ENCODE assay signal across 1 cellular context in the genomic region with DNA sequence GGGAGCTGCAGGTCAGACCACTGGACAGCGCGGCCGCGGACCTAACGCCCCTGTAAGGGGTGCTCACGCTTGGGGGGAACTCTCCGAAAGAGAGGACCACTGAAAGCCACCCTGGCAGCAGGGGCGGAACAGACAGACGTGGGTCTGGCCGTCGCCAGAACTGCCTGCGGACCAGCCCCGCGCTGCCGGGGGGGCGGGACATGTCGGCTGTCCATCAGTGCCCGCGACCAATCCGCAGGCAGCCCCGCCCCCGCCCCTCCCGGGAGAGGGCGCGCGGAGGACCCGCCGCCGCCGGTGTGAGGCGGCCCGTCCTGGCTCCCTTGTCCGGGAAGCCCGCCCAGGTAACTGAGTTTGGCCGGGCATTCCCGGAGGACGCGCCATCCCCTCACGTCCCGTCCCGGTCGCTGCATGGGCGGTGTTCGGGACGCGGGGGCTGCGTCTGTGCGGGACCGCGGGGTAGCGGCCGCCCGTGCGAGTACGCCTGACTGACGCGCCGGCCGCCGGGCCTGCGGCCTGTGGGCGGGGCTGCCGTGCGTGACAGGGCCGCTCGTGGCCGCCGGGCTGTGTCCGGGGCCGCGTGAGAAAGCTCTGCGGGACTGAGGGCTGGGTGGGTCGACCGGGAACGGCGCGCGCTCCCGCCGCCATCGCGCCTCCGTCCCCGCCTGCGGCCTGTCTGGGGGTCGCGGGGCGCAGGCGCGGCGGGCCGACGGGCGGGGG.
A peak's percentile ranks its signal among the peaks of the same experiment; 100 is the strongest.
TF ChIP-seq lines count a peak whose summit lies in the region.

No MANE protein-coding gene starts in this region.

TF ChIP-seq in HepG2, 621 proteins besides CTCF, POLR2A, EP300 and RAD21 (continued from another document and continues in another):
- TF ChIP-seq, protein P1, sequence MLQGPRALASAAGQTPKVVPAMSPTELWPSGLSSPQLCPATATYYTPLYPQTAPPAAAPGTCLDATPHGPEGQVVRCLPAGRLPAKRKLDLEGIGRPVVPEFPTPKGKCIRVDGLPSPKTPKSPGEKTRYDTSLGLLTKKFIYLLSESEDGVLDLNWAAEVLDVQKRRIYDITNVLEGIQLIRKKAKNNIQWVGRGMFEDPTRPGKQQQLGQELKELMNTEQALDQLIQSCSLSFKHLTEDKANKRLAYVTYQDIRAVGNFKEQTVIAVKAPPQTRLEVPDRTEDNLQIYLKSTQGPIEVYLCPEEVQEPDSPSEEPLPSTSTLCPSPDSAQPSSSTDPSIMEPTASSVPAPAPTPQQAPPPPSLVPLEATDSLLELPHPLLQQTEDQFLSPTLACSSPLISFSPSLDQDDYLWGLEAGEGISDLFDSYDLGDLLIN (CRISPR knock-in tag; IDR thresholded peaks at IDR 0.05; ENCODE audit: borderline replicate concordance) = peak; percentile 90; the same call in 1 of the 2 replicates
- TF ChIP-seq REXO4 (CRISPR knock-in tag; IDR thresholded peaks at IDR 0.05; ENCODE audit: borderline replicate concordance) = 0 out of 2 replicates have a peak, but pooled peaks have one; percentile 26
- no peak for TF ChIP-seq ZNF496 (CRISPR knock-in tag; IDR thresholded peaks at IDR 0.05; ENCODE audit: insufficient replicate concordance)
- no peak for TF ChIP-seq TCF7 (IDR thresholded peaks at IDR 0.05; ENCODE audit: low read depth)
- TF ChIP-seq PAF1 (CRISPR knock-in tag; IDR thresholded peaks at IDR 0.05) = no peak
- TF ChIP-seq TBX2 (CRISPR knock-in tag; IDR thresholded peaks at IDR 0.05; ENCODE audit: borderline replicate concordance) = peak; percentile 87
- TF ChIP-seq, protein P2, sequence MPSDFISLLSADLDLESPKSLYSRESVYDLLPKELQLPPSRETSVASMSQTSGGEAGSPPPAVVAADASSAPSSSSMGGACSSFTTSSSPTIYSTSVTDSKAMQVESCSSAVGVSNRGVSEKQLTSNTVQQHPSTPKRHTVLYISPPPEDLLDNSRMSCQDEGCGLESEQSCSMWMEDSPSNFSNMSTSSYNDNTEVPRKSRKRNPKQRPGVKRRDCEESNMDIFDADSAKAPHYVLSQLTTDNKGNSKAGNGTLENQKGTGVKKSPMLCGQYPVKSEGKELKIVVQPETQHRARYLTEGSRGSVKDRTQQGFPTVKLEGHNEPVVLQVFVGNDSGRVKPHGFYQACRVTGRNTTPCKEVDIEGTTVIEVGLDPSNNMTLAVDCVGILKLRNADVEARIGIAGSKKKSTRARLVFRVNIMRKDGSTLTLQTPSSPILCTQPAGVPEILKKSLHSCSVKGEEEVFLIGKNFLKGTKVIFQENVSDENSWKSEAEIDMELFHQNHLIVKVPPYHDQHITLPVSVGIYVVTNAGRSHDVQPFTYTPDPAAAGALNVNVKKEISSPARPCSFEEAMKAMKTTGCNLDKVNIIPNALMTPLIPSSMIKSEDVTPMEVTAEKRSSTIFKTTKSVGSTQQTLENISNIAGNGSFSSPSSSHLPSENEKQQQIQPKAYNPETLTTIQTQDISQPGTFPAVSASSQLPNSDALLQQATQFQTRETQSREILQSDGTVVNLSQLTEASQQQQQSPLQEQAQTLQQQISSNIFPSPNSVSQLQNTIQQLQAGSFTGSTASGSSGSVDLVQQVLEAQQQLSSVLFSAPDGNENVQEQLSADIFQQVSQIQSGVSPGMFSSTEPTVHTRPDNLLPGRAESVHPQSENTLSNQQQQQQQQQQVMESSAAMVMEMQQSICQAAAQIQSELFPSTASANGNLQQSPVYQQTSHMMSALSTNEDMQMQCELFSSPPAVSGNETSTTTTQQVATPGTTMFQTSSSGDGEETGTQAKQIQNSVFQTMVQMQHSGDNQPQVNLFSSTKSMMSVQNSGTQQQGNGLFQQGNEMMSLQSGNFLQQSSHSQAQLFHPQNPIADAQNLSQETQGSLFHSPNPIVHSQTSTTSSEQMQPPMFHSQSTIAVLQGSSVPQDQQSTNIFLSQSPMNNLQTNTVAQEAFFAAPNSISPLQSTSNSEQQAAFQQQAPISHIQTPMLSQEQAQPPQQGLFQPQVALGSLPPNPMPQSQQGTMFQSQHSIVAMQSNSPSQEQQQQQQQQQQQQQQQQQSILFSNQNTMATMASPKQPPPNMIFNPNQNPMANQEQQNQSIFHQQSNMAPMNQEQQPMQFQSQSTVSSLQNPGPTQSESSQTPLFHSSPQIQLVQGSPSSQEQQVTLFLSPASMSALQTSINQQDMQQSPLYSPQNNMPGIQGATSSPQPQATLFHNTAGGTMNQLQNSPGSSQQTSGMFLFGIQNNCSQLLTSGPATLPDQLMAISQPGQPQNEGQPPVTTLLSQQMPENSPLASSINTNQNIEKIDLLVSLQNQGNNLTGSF (CRISPR knock-in tag; IDR thresholded peaks at IDR 0.05) = peak; percentile 84
- TF ChIP-seq ZNF543 (CRISPR knock-in tag; IDR thresholded peaks at IDR 0.05) = peak; percentile 58
- no peak for TF ChIP-seq FOXO1 (CRISPR knock-in tag; IDR thresholded peaks at IDR 0.05)
- peak; percentile 98 for TF ChIP-seq ZNF563 (CRISPR knock-in tag; IDR thresholded peaks at IDR 0.05)
- peak; percentile 93 for TF ChIP-seq AGO2 (optimal IDR thresholded peaks at IDR 0.05; ENCODE audit: low read depth, low read length)
- TF ChIP-seq HCFC1 (IDR thresholded peaks at IDR 0.05; ENCODE audit: low read depth, low read length) = no peak
- TF ChIP-seq DNMT3B (CRISPR knock-in tag; conservative IDR thresholded peaks at IDR 0.05) = no peak
- TF ChIP-seq SIX1 (CRISPR knock-in tag; IDR thresholded peaks at IDR 0.05; ENCODE audit: borderline replicate concordance) = no peak
- TF ChIP-seq SNAPC2 (CRISPR knock-in tag; IDR thresholded peaks at IDR 0.05) = peak; percentile 92
- TF ChIP-seq ATF1 (CRISPR knock-in tag; IDR thresholded peaks at IDR 0.05) = no peak
- peak; percentile 98 for TF ChIP-seq ZNF234 (CRISPR knock-in tag; conservative IDR thresholded peaks at IDR 0.05)
- no peak for TF ChIP-seq PAX8 (CRISPR knock-in tag; IDR thresholded peaks at IDR 0.05; ENCODE audit: borderline replicate concordance)
- TF ChIP-seq U2AF1 (optimal IDR thresholded peaks at IDR 0.05; ENCODE audit: low read depth, low read length) = peak; percentile 81
- TF ChIP-seq REPIN1 (CRISPR knock-in tag; IDR thresholded peaks at IDR 0.05; ENCODE audit: borderline replicate concordance, low read depth) = peak; percentile 95
- peak; percentile 81 for TF ChIP-seq YY1 (IDR thresholded peaks at IDR 0.05; ENCODE audit: insufficient read depth, insufficient replicate concordance, low read depth, low read length)
- peak; percentile 79; the same call in 1 of the 2 replicates for TF ChIP-seq ZNF253 (CRISPR knock-in tag; IDR thresholded peaks at IDR 0.05; ENCODE audit: borderline replicate concordance)
- TF ChIP-seq, protein P3, sequence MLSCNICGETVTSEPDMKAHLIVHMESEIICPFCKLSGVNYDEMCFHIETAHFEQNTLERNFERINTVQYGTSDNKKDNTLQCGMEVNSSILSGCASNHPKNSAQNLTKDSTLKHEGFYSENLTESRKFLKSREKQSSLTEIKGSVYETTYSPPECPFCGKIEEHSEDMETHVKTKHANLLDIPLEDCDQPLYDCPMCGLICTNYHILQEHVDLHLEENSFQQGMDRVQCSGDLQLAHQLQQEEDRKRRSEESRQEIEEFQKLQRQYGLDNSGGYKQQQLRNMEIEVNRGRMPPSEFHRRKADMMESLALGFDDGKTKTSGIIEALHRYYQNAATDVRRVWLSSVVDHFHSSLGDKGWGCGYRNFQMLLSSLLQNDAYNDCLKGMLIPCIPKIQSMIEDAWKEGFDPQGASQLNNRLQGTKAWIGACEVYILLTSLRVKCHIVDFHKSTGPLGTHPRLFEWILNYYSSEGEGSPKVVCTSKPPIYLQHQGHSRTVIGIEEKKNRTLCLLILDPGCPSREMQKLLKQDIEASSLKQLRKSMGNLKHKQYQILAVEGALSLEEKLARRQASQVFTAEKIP (CRISPR knock-in tag; IDR thresholded peaks at IDR 0.05; ENCODE audit: borderline replicate concordance) = no peak; the same call in 1 of the 2 replicates
- TF ChIP-seq THYN1 (CRISPR knock-in tag; IDR thresholded peaks at IDR 0.05; ENCODE audit: borderline replicate concordance, low read depth) = no peak
- no peak for TF ChIP-seq FOSL1 (CRISPR knock-in tag; IDR thresholded peaks at IDR 0.05; ENCODE audit: borderline replicate concordance)
- peak in 1 of 2 experiments; percentile 91; a peak in 2 of 4 replicates for TF ChIP-seq KLF16 (CRISPR knock-in tag; IDR thresholded peaks at IDR 0.05)
- TF ChIP-seq ZNF160 (CRISPR knock-in tag; IDR thresholded peaks at IDR 0.05) = peak; percentile 29; the same call in 1 of the 2 replicates
- no peak for TF ChIP-seq ZNF260 (CRISPR knock-in tag; IDR thresholded peaks at IDR 0.05; ENCODE audit: borderline replicate concordance, low read depth)
- TF ChIP-seq, protein P4, sequence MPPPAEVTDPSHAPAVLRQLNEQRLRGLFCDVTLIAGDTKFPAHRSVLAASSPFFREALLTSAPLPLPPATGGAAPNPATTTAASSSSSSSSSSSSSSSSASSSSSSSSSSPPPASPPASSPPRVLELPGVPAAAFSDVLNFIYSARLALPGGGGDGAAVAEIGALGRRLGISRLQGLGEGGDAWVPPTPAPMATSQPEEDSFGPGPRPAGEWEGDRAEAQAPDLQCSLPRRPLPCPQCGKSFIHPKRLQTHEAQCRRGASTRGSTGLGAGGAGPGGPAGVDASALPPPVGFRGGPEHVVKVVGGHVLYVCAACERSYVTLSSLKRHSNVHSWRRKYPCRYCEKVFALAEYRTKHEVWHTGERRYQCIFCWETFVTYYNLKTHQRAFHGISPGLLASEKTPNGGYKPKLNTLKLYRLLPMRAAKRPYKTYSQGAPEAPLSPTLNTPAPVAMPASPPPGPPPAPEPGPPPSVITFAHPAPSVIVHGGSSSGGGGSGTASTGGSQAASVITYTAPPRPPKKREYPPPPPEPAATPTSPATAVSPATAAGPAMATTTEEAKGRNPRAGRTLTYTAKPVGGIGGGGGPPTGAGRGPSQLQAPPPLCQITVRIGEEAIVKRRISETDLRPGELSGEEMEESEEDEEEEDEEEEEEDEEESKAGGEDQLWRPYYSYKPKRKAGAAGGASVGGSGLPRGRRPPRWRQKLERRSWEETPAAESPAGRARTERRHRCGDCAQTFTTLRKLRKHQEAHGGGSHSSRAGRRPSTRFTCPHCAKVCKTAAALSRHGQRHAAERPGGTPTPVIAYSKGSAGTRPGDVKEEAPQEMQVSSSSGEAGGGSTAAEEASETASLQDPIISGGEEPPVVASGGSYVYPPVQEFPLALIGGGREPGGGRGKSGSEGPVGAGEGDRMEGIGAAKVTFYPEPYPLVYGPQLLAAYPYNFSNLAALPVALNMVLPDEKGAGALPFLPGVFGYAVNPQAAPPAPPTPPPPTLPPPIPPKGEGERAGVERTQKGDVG (CRISPR knock-in tag; IDR thresholded peaks at IDR 0.05; ENCODE audit: borderline replicate concordance) = peak; percentile 28; the same call in 1 of the 2 replicates
- TF ChIP-seq ATAD3A (CRISPR knock-in tag; IDR thresholded peaks at IDR 0.05) = peak; percentile 63; the same call in 1 of the 2 replicates
- no peak for TF ChIP-seq ZNF530 (CRISPR knock-in tag; IDR thresholded peaks at IDR 0.05; ENCODE audit: low read depth)
- peak; percentile 71; the same call in 1 of the 2 replicates for TF ChIP-seq ZNF768 (CRISPR knock-in tag; IDR thresholded peaks at IDR 0.05)
- TF ChIP-seq ERF (CRISPR knock-in tag; IDR thresholded peaks at IDR 0.05) = peak; percentile 83
- peak; percentile 85; the same call in 1 of the 2 replicates for TF ChIP-seq PRMT3 (CRISPR knock-in tag; IDR thresholded peaks at IDR 0.05; ENCODE audit: borderline replicate concordance, low read depth)
- no peak for TF ChIP-seq ELF4 (CRISPR knock-in tag; IDR thresholded peaks at IDR 0.05; ENCODE audit: borderline replicate concordance)
- no peak for TF ChIP-seq TEAD2 (CRISPR knock-in tag; IDR thresholded peaks at IDR 0.05)
- TF ChIP-seq ATF7-NPFF (CRISPR knock-in tag; IDR thresholded peaks at IDR 0.05; ENCODE audit: low read depth) = no peak
- TF ChIP-seq, protein P5, sequence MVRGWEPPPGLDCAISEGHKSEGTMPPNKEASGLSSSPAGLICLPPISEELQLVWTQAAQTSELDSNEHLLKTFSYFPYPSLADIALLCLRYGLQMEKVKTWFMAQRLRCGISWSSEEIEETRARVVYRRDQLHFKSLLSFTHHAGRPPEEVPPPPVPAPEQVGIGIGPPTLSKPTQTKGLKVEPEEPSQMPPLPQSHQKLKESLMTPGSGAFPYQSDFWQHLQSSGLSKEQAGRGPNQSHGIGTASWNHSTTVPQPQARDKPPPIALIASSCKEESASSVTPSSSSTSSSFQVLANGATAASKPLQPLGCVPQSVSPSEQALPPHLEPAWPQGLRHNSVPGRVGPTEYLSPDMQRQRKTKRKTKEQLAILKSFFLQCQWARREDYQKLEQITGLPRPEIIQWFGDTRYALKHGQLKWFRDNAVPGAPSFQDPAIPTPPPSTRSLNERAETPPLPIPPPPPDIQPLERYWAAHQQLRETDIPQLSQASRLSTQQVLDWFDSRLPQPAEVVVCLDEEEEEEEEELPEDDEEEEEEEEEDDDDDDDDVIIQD (CRISPR knock-in tag; IDR thresholded peaks at IDR 0.05; ENCODE audit: low read depth) = no peak
- no peak for TF ChIP-seq IKZF1 (IDR thresholded peaks at IDR 0.05)
- no peak for TF ChIP-seq ZNF615 (CRISPR knock-in tag; IDR thresholded peaks at IDR 0.05; ENCODE audit: borderline replicate concordance)
- TF ChIP-seq, protein P6, sequence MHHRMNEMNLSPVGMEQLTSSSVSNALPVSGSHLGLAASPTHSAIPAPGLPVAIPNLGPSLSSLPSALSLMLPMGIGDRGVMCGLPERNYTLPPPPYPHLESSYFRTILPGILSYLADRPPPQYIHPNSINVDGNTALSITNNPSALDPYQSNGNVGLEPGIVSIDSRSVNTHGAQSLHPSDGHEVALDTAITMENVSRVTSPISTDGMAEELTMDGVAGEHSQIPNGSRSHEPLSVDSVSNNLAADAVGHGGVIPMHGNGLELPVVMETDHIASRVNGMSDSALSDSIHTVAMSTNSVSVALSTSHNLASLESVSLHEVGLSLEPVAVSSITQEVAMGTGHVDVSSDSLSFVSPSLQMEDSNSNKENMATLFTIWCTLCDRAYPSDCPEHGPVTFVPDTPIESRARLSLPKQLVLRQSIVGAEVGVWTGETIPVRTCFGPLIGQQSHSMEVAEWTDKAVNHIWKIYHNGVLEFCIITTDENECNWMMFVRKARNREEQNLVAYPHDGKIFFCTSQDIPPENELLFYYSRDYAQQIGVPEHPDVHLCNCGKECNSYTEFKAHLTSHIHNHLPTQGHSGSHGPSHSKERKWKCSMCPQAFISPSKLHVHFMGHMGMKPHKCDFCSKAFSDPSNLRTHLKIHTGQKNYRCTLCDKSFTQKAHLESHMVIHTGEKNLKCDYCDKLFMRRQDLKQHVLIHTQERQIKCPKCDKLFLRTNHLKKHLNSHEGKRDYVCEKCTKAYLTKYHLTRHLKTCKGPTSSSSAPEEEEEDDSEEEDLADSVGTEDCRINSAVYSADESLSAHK (CRISPR knock-in tag; IDR thresholded peaks at IDR 0.05; ENCODE audit: borderline replicate concordance) = no peak
- peak; percentile 86 for TF ChIP-seq ZNF343 (CRISPR knock-in tag; IDR thresholded peaks at IDR 0.05)
- TF ChIP-seq ATF7 (IDR thresholded peaks at IDR 0.05) = no peak
- TF ChIP-seq ATF7 (CRISPR knock-in tag; IDR thresholded peaks at IDR 0.05) = 0 out of 2 replicates have a peak, but pooled peaks have one; percentile 17
- 0 out of 2 replicates have a peak, but pooled peaks have one; percentile 33 for TF ChIP-seq YEATS2 (CRISPR knock-in tag; IDR thresholded peaks at IDR 0.05; ENCODE audit: borderline replicate concordance)
- no peak for TF ChIP-seq EZH2 (conservative IDR thresholded peaks at IDR 0.05; ENCODE audit: low read depth, low read length)
- TF ChIP-seq SNRNP70 (IDR thresholded peaks at IDR 0.05; ENCODE audit: low read depth, low read length) = no peak
- no peak; the same call in 1 of the 2 replicates for TF ChIP-seq SIX4 (CRISPR knock-in tag; IDR thresholded peaks at IDR 0.05)
- TF ChIP-seq, protein P7, sequence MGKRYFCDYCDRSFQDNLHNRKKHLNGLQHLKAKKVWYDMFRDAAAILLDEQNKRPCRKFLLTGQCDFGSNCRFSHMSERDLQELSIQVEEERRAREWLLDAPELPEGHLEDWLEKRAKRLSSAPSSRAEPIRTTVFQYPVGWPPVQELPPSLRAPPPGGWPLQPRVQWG (CRISPR knock-in tag; IDR thresholded peaks at IDR 0.05; ENCODE audit: borderline replicate concordance, low read depth) = no peak; the same call in 1 of the 2 replicates
- TF ChIP-seq DPF2 (CRISPR knock-in tag; IDR thresholded peaks at IDR 0.05; ENCODE audit: borderline replicate concordance, low read depth) = peak; percentile 2; the same call in 1 of the 2 replicates
